Comparison of ENCODE assay signal across 4 cellular contexts in the genomic region with DNA sequence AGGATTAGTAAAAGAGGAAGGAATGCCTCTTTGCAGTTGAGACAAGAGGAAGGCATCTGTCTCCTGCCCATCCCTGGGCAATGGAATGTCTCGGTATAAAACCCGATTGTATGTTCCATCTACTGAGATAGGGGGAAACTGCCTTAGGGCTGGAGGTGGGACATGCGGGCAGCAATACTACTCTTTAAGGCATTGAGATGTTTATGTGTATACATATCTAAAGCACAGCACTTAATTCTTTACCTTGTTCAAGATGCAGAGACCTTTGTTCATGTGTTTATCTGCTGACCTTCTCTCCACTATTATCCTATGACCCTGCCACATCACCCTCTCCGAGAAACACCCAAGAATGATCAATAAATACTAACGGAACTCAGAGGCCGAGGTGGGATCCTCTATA. TPM values are rescaled to one million over a fixed set of nuclear protein-coding genes. Genes with fewer than 3 reads are reported as not detected.
"Had no signal": no experiment of that assay in that cellular context is flagged by ENCODE, and none has a peak within 500 bp of the region (broad histone marks: within the 10 kb centered on the region; RNA-seq: fewer than 3 reads in every experiment).

No MANE protein-coding gene starts in this region.

RNA-seq across cellular contexts. Expression of gene TRIM61, which starts 18.7 kb away (rescaled TPM):
- total RNA-seq: LHCN-M2, M059J, NCI-H460 had no signal

RNA-seq across cellular contexts. Expression of gene TRIM60, which starts 35.7 kb away (rescaled TPM):
- total RNA-seq: LHCN-M2, M059J, MCF 10A, NCI-H460 had no signal

RNA-seq across cellular contexts. Expression of gene TRIM75, which starts 57.5 kb away (rescaled TPM):
- total RNA-seq: M059J, MCF 10A, NCI-H460 had no signal
